In the genomic region with DNA sequence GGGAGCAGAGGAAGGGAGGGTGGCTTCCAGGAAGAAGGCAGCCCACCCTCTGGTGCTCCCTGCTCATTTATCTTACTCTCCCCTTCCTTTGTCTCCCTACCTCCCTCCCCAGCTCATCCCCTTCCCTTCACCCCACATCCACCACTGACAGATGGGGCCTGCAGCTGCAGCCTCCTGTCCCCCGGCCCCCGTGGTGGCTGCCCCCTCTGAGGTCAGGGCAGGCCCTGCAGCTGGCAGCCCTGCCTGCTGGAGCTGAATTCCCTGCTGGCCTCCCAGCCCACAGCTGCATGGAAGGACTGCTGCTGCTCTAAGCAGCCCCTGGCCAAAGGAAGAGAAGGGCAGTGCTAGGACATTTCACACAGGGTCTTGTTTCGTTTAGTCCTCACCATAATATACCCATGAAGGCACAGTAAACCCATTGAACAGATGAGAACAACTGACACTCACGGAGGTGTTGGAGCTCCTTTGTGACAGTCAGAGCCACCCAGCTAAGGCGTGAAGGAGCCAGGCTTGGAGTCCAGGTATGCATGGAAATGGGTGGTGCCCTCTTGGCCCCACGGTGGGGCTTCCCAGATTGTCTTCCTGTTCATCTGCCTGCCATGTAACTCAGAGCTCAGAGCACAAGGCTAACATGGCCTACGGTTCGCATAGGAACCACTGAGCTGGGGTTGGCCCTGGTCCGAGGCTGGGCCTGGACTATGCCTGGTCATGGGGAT, we compare ENCODE assay signal across 17 cellular contexts.
"Had no signal": no experiment of that assay in that cellular context is flagged by ENCODE, and none has a peak within 500 bp of the region (broad histone marks: within the 10 kb centered on the region; RNA-seq: fewer than 3 reads in every experiment).

No MANE protein-coding gene starts in this region.

- H3K27ac ChIP-seq: ascending aorta, psoas muscle, testis, upper lobe of right lung had no signal

- DNase-seq: activated CD4-positive, alpha-beta T cell treated with anti-CD3 and anti-CD28 coated beads, Interleukin-2, amount 10 ng/mL, durations not matched to agents 24 days and 14 days; activated gamma-delta T cell; activated T-cell treated with anti-CD3 and anti-CD28 coated beads, Interleukin-2, amount 50 U/mL, for 1 hour; effector CD8-positive, alpha-beta T cell; kidney glomerular epithelial cell; naive B cell; nucleus accumbens; stimulated activated CD4-positive, alpha-beta T cell treated with anti-CD3 and anti-CD28 coated beads, Interleukin-15, amount 100 ng/mL, for 24 hours; stimulated activated CD4-positive, alpha-beta T cell treated with anti-CD3 and anti-CD28 coated beads, Interleukin-4, amount 100 ng/mL, for 24 hours; T-helper 1 cell; testis; upper lobe of right lung had no signal

- H3K4me3 Mint-ChIP-seq: activated CD4-positive, alpha-beta T cell treated with anti-CD3 and anti-CD28 coated beads, Interleukin-2, amount 10 ng/mL, durations not matched to agents 24 days and 14 days; naive B cell; stimulated activated naive CD8-positive, alpha-beta T cell treated with anti-CD3 and anti-CD28 coated beads, Interleukin-15, Interleukin-2, amounts not matched to agents 100 ng/mL and 50 ng/mL, for 24 hours; WTC11 had no signal

- H3K9me3 Mint-ChIP-seq: activated CD4-positive, alpha-beta T cell treated with anti-CD3 and anti-CD28 coated beads, Interleukin-2, amount 10 ng/mL, durations not matched to agents 24 days and 14 days; stimulated activated naive CD8-positive, alpha-beta T cell treated with anti-CD3 and anti-CD28 coated beads, Interleukin-15, Interleukin-2, amounts not matched to agents 100 ng/mL and 50 ng/mL, for 24 hours; WTC11 had no signal

- H3K9me3 ChIP-seq: ascending aorta, psoas muscle, testis, upper lobe of right lung had no signal

- H3K27ac Mint-ChIP-seq: activated CD4-positive, alpha-beta T cell treated with anti-CD3 and anti-CD28 coated beads, Interleukin-2, amount 10 ng/mL, durations not matched to agents 24 days and 14 days; stimulated activated naive CD8-positive, alpha-beta T cell treated with anti-CD3 and anti-CD28 coated beads, Interleukin-15, Interleukin-2, amounts not matched to agents 100 ng/mL and 50 ng/mL, for 24 hours; WTC11 had no signal

- H3K27me3 ChIP-seq: ascending aorta, testis, upper lobe of right lung had no signal

- H3K4me1 Mint-ChIP-seq: activated CD4-positive, alpha-beta T cell treated with anti-CD3 and anti-CD28 coated beads, Interleukin-2, amount 10 ng/mL, durations not matched to agents 24 days and 14 days; naive B cell had no signal

- H3K4me1 ChIP-seq: ascending aorta, psoas muscle, testis, upper lobe of right lung had no signal

- H3K36me3 ChIP-seq: ascending aorta, upper lobe of right lung had no signal

- ATAC-seq: psoas muscle, upper lobe of right lung, WTC11 had no signal

- H3K4me3 ChIP-seq: ascending aorta, lung, psoas muscle, testis, upper lobe of right lung had no signal

- H3K36me3 Mint-ChIP-seq: naive B cell, WTC11 had no signal
